8 cellular contexts compared by ENCODE assay signal in genomic region chr6:26520088-26520839, GRCh38. TPM values are rescaled to one million over a fixed set of nuclear protein-coding genes. Genes with fewer than 3 reads are reported as not detected.
A peak's percentile ranks its signal among the peaks of the same experiment; 100 is the strongest.
DNase-seq lines count a peak whose midpoint lies in the region; ATAC-seq and TF ChIP-seq lines count a peak whose summit lies in the region.

No MANE protein-coding gene starts in this region.

- no peak for TF ChIP-seq CTCF in thoracic aorta (IDR thresholded peaks at IDR 0.05)

- H3K36me3 ChIP-seq in thoracic aorta = no peaks in the 10 kb centered on the region

- no peaks in the 10 kb centered on the region for H3K27me3 ChIP-seq in thoracic aorta (replicated peaks; ENCODE audit: insufficient read depth)

- H3K9me3 ChIP-seq in thoracic aorta = no peaks in the 10 kb centered on the region

- peaks cover 22% of the 10 kb centered on the region for H3K4me1 Mint-ChIP-seq in memory B cell

- H3K4me3 Mint-ChIP-seq in memory B cell = peak overlapping the region; percentile 79

- peaks cover 4% of the 10 kb centered on the region for H3K36me3 Mint-ChIP-seq in memory B cell

- no peaks in the 10 kb centered on the region for H3K9me3 Mint-ChIP-seq in memory B cell

- no peaks in the 10 kb centered on the region for H3K27me3 Mint-ChIP-seq in memory B cell

- H3K27ac ChIP-seq in cingulate gyrus (ENCODE audit: low read depth, low read length) (peak overlapping the region; percentile 49), thoracic aorta (peak overlapping the region; percentile 87 to 98)

- DNase-seq in COLO668 (lab: John Stamatoyannopoulos, UW; ENCODE audit: unreplicated experiment) (peak; percentile 51), OCI-M1 (lab: John Stamatoyannopoulos, UW) (peak; percentile 90), memory B cell (ENCODE audit: low spot score in 2 of 2) (peak in 1 of 2 donors; percentile 32), thoracic aorta (ENCODE audit: low spot score) (no peak), dermis blood vessel endothelial cell (no peak)

- H3K4me3 ChIP-seq in thoracic aorta = peak overlapping the region; percentile 84

- peaks cover 0 to 6% of the 10 kb centered on the region in 2 donors for H3K4me1 ChIP-seq in thoracic aorta (ENCODE audit: control insufficient read depth in 1 of 2, low read depth in 2 of 2)

- peak overlapping the region; percentile 92 for H3K27ac Mint-ChIP-seq in memory B cell

- peak; percentile 26 for ATAC-seq in GM19463 (IDR thresholded peaks at IDR 0.05; ENCODE audit: unreplicated experiment)
- peak; percentile 28 for ATAC-seq in HG03520 (IDR thresholded peaks at IDR 0.05; ENCODE audit: unreplicated experiment)
- peak; percentile 4 for ATAC-seq in memory B cell (ENCODE audit: low read depth)
- peak; percentile 52 for ATAC-seq in thoracic aorta (ENCODE audit: insufficient number of reproducible peaks, low FRiP score, low read depth)

RNA-seq across cellular contexts. Expression of gene HMGN4, which starts 17.9 kb away (rescaled TPM):
- total RNA-seq in thoracic aorta (10 to 100 TPM; 41.3 to 45.9 TPM), dermis blood vessel endothelial cell (60.4 and 78.7 TPM in 2 replicates)

RNA-seq across cellular contexts. Expression of gene BTN1A1, which starts 20.2 kb away (rescaled TPM):
- not detected for total RNA-seq in thoracic aorta
- not detected in 2 replicates for total RNA-seq in dermis blood vessel endothelial cell

Comparison
In these comparisons a context has a peak if more than half of its experiments do, and no peak if none do; other contexts are left out.
1. DNase-seq: peak in COLO668 (single experiment) and OCI-M1 (single experiment); none in thoracic aorta (single experiment) and dermis blood vessel endothelial cell (single experiment).
2. Peak in every context shown above with its lines, with median percentiles within 50 percentile points of each other: ATAC-seq.